ENCODE assay signal across 29 cellular contexts in the genomic region with DNA sequence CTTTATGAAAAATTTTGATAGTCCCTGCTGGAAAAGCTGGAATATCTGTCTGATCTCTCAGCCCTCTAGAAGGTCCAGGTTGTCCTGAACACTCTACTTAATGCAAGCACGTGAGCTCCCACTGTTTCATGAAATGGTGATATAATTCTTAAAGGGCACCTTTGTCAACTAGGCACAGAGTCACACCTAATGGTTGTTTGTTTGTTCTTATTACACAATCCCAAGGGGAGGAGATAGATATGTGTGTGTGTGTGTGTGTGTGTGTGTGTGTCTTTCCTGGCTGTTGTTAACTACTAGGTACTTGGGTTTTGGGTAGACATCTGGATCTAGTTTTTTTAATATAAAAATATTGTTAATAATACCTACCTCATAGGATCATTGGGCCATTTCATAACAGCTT.
"Had no signal": no experiment of that assay in that cellular context is flagged by ENCODE, and none has a peak within 500 bp of the region (broad histone marks: within the 10 kb centered on the region; RNA-seq: fewer than 3 reads in every experiment).

No MANE protein-coding gene starts in this region.

- H3K27me3 Mint-ChIP-seq: type B pancreatic cell had no signal

- H3K36me3 Mint-ChIP-seq: naive thymus-derived CD8-positive, alpha-beta T cell; stimulated activated effector memory CD8-positive, alpha-beta T cell treated with anti-CD3 and anti-CD28 coated beads, Interleukin-12 subunit alpha, Interleukin-12 subunit beta, amount 100 ng/mL, for 72 hours; type B pancreatic cell had no signal

- H3K27ac Mint-ChIP-seq: endodermal cell; naive thymus-derived CD8-positive, alpha-beta T cell; stimulated activated effector memory CD8-positive, alpha-beta T cell treated with anti-CD3 and anti-CD28 coated beads, Interleukin-12 subunit alpha, Interleukin-12 subunit beta, amount 100 ng/mL, for 72 hours; type B pancreatic cell had no signal

- DNase-seq: dorsolateral prefrontal cortex; effector CD4-positive, alpha-beta T cell; endodermal cell; foreskin keratinocyte; heart left ventricle; hippocampal formation; left colon; left ventricle myocardium superior; lower lobe of right lung; naive thymus-derived CD8-positive, alpha-beta T cell; nephron progenitor cell; occipital lobe; ovary; posterior cingulate gyrus; psoas muscle; right cardiac atrium; sigmoid colon; stimulated activated CD4-positive, alpha-beta T cell treated with anti-CD3 and anti-CD28 coated beads, Interleukin-2, amount 100 ng/mL, for 24 hours; stimulated activated CD4-positive, alpha-beta T cell treated with anti-CD3 and anti-CD28 coated beads, Interleukin-4, amount 100 ng/mL, for 24 hours; stimulated activated naive CD4-positive, alpha-beta T cell treated with Interleukin-2 at 50 U/mL for 16 hours; stomach; testis; tibial artery had no signal

- ATAC-seq: foreskin keratinocyte; gastroesophageal sphincter; heart left ventricle; left colon; left ventricle myocardium superior; lower lobe of right lung; naive thymus-derived CD8-positive, alpha-beta T cell; psoas muscle; right cardiac atrium; stimulated activated effector memory CD8-positive, alpha-beta T cell treated with anti-CD3 and anti-CD28 coated beads, Interleukin-12 subunit alpha, Interleukin-12 subunit beta, amount 100 ng/mL, for 72 hours had no signal

- H3K4me1 Mint-ChIP-seq: endodermal cell; naive thymus-derived CD8-positive, alpha-beta T cell; stimulated activated effector memory CD8-positive, alpha-beta T cell treated with anti-CD3 and anti-CD28 coated beads, Interleukin-12 subunit alpha, Interleukin-12 subunit beta, amount 100 ng/mL, for 72 hours had no signal

- H3K4me3 ChIP-seq: dorsolateral prefrontal cortex, esophagus muscularis mucosa, gastroesophageal sphincter, heart left ventricle, lower lobe of right lung, ovary, psoas muscle, sigmoid colon, stomach, testis, tibial artery had no signal

- H3K27me3 ChIP-seq: dorsolateral prefrontal cortex, esophagus muscularis mucosa, foreskin keratinocyte, gastroesophageal sphincter, ovary, sigmoid colon, stomach, testis, tibial artery had no signal

- H3K4me1 ChIP-seq: esophagus muscularis mucosa, foreskin keratinocyte, gastroesophageal sphincter, heart left ventricle, lower lobe of right lung, psoas muscle, sigmoid colon, stomach, testis, tibial artery had no signal

- H3K27ac ChIP-seq: dorsolateral prefrontal cortex, esophagus muscularis mucosa, foreskin keratinocyte, gastroesophageal sphincter, heart left ventricle, lower lobe of right lung, ovary, psoas muscle, sigmoid colon, stomach, testis, tibial artery had no signal

- H3K4me3 Mint-ChIP-seq: endodermal cell; naive thymus-derived CD8-positive, alpha-beta T cell; nephron progenitor cell; stimulated activated effector memory CD8-positive, alpha-beta T cell treated with anti-CD3 and anti-CD28 coated beads, Interleukin-12 subunit alpha, Interleukin-12 subunit beta, amount 100 ng/mL, for 72 hours; type B pancreatic cell had no signal

- FAIRE-seq: colon, islet of Langerhans had no signal

- H3K36me3 ChIP-seq: esophagus muscularis mucosa, gastroesophageal sphincter, heart left ventricle, lower lobe of right lung, ovary, sigmoid colon, stomach, tibial artery had no signal

- H3K9me3 Mint-ChIP-seq: endodermal cell; naive thymus-derived CD8-positive, alpha-beta T cell; nephron progenitor cell had no signal

- H3K9me3 ChIP-seq: esophagus muscularis mucosa, gastroesophageal sphincter, heart left ventricle, lower lobe of right lung, ovary, psoas muscle, sigmoid colon, stomach, testis, tibial artery had no signal
